ENCODE assay signal across 22 cellular contexts in genomic region chr3:52228751-52229291, GRCh38. TPM values are rescaled to one million over a fixed set of nuclear protein-coding genes. Genes with fewer than 3 reads are reported as not detected.
A peak's percentile ranks its signal among the peaks of the same experiment; 100 is the strongest.
DNase-seq lines count a peak whose midpoint lies in the region; ATAC-seq and TF ChIP-seq lines count a peak whose summit lies in the region.
"Had no signal": no experiment of that assay in that cellular context is flagged by ENCODE, and none has a peak within 500 bp of the region (broad histone marks: within the 10 kb centered on the region; RNA-seq: fewer than 3 reads in every experiment).

No MANE protein-coding gene starts in this region.

- intact Hi-C loops in activated CD4-positive, alpha-beta T cell treated with anti-CD3 and anti-CD28 coated beads for 36 hours (cut with DNase I, micrococcal nuclease), result loop anchor here in 1 of 2 experiments (10.0 kb wide), 1 partner anchor 216 kb away; the partner anchor contains the start of gene SEMA3G
- intact Hi-C loops in Calu3 (cut with micrococcal nuclease; ENCODE audit: unreplicated experiment), result no loop called here

- H3K4me2 ChIP-seq in osteoblast (ENCODE audit: insufficient read depth, low read length), result no peak overlapping the region

- no peak overlapping the region for H3K27ac ChIP-seq in RWPE2 (ENCODE audit: poor library complexity, severe bottlenecking)
- no peak overlapping the region for H3K27ac ChIP-seq in osteoblast (ENCODE audit: low read depth, low read length)

- H3K4me3 Mint-ChIP-seq in activated CD4-positive, alpha-beta T cell treated with anti-CD3 and anti-CD28 coated beads for 36 hours, result no peak overlapping the region
- H3K4me3 Mint-ChIP-seq in Calu3 (ENCODE audit: low read depth, unreplicated experiment), result no peak overlapping the region

- no peak overlapping the region for H2AFZ ChIP-seq in osteoblast (ENCODE audit: low read length)

- peaks cover 45% of the 10 kb centered on the region for H3K36me3 ChIP-seq in RWPE2 (ENCODE audit: low read depth)
- peaks cover 31% of the 10 kb centered on the region for H3K36me3 ChIP-seq in osteoblast (ENCODE audit: insufficient read depth, low read length)

- no peaks in the 10 kb centered on the region for H3K4me1 ChIP-seq in RWPE2 (ENCODE audit: insufficient read depth, poor library complexity, severe bottlenecking)
- no peaks in the 10 kb centered on the region for H3K4me1 ChIP-seq in osteoblast (ENCODE audit: insufficient read depth, low read length)

- TF ChIP-seq CTCF in Calu3 (IDR thresholded peaks at IDR 0.05; ENCODE audit: unreplicated experiment) (no peak), RWPE2 (IDR thresholded peaks at IDR 0.05; ENCODE audit: poor library complexity, severe bottlenecking) (no peak), osteoblast (IDR thresholded peaks at IDR 0.05; ENCODE audit: extremely low read depth, low read depth, low read length) (no peak)

- H3K27me3 ChIP-seq in RWPE2 (ENCODE audit: insufficient read depth, poor library complexity, severe bottlenecking), result no peaks in the 10 kb centered on the region
- no peaks in the 10 kb centered on the region for H3K27me3 ChIP-seq in osteoblast (ENCODE audit: insufficient read depth, low read length)

- H3K9me3 ChIP-seq in RWPE2 (ENCODE audit: severe bottlenecking) (no peaks in the 10 kb centered on the region), osteoblast (ENCODE audit: low read depth, low read length) (no peaks in the 10 kb centered on the region)

- no peak overlapping the region for H3K27ac Mint-ChIP-seq in activated CD4-positive, alpha-beta T cell treated with anti-CD3 and anti-CD28 coated beads for 36 hours
- H3K27ac Mint-ChIP-seq in Calu3 (ENCODE audit: unreplicated experiment), result no peak overlapping the region

- no peak for ATAC-seq in activated CD4-positive, alpha-beta T cell treated with anti-CD3 and anti-CD28 coated beads for 36 hours
- ATAC-seq in RWPE2 (ENCODE audit: low read depth), result no peak
- ATAC-seq in GM18519 (IDR thresholded peaks at IDR 0.05; ENCODE audit: low FRiP score, unreplicated experiment), result no peak
- ATAC-seq: Panc1, SK-N-SH treated with all-trans-retinoic acid at 6 μM for 48 hours had no signal

- POLR2A ChIA-PET in activated CD4-positive, alpha-beta T cell treated with anti-CD3 and anti-CD28 coated beads for 36 hours (lab: Charles Lee), result no interaction called here

- H3K27me3 Mint-ChIP-seq in activated CD4-positive, alpha-beta T cell treated with anti-CD3 and anti-CD28 coated beads for 36 hours, result no peaks in the 10 kb centered on the region
- no peaks in the 10 kb centered on the region for H3K27me3 Mint-ChIP-seq in Calu3 (ENCODE audit: unreplicated experiment)

- BruUV-seq in Calu3 (replicated peaks; lab: Mats Ljungman, UMichigan), result TSS peak; percentile 42

- H3K79me2 ChIP-seq in osteoblast (ENCODE audit: insufficient read depth, low read length), result peaks cover 18% of the 10 kb centered on the region

- peaks cover 49% of the 10 kb centered on the region for H3K4me1 Mint-ChIP-seq in activated CD4-positive, alpha-beta T cell treated with anti-CD3 and anti-CD28 coated beads for 36 hours
- H3K4me1 Mint-ChIP-seq in Calu3 (ENCODE audit: low read depth, unreplicated experiment), result no peaks in the 10 kb centered on the region

- H3K9me3 Mint-ChIP-seq in activated CD4-positive, alpha-beta T cell treated with anti-CD3 and anti-CD28 coated beads for 36 hours (ENCODE audit: low read depth), result no peaks in the 10 kb centered on the region
- H3K9me3 Mint-ChIP-seq in Calu3 (ENCODE audit: low read depth, unreplicated experiment), result no peaks in the 10 kb centered on the region

- peak; percentile 4 for DNase-seq in activated CD4-positive, alpha-beta T cell treated with anti-CD3 and anti-CD28 coated beads for 36 hours
- no peak for DNase-seq in activated CD4-positive, alpha-beta T cell treated with anti-CD3 and anti-CD28 coated beads for 1 hour
- DNase-seq in Calu3 (no peak), RWPE2 (ENCODE audit: low spot score) (peak; percentile 48), osteoblast (ENCODE audit: insufficient read length, low spot score, missing footprints) (peak; percentile 4), SIG-M5 treated with dmso at 0.1 percent for 504 hours (lab: John Stamatoyannopoulos, UW; ENCODE audit: unreplicated experiment) (no peak), NCI-H187 treated with DMSO at 0.1 percent for 48 hours (lab: John Stamatoyannopoulos, UW) (no peak)
- DNase-seq: 8988T, C1 segment of cervical spinal cord, DMS 273 treated with DMSO at 0.1 percent for 48 hours, GF-D8, IMR-90, NCI-H1417 treated with DMSO at 0.1 percent for 48 hours, NCI-H2029 treated with DMSO at 0.1 percent for 48 hours, NCI-H510A treated with DMSO at 0.1 percent for 48 hours, NCI-H82, SHP77 had no signal

- H3K36me3 Mint-ChIP-seq in activated CD4-positive, alpha-beta T cell treated with anti-CD3 and anti-CD28 coated beads for 36 hours (ENCODE audit: low read depth), result peaks cover 20% of the 10 kb centered on the region
- peaks cover 22% of the 10 kb centered on the region for H3K36me3 Mint-ChIP-seq in Calu3 (ENCODE audit: insufficient read depth, unreplicated experiment)

- peaks cover 24% of the 10 kb centered on the region for H4K20me1 ChIP-seq in osteoblast (ENCODE audit: insufficient read depth, low read length)

- CTCF ChIA-PET in activated CD4-positive, alpha-beta T cell treated with anti-CD3 and anti-CD28 coated beads for 36 hours (lab: Charles Lee), result interaction anchor here (0.8 to 2.3 kb wide), 3 partner anchors 8 to 156 kb away, joined by 3 to 15 read pairs (median 3); no protein-coding TSS in a partner anchor
- CTCF ChIA-PET in Calu3 (lab: Charles Lee), result no interaction called here

- H3K4me3 ChIP-seq in RWPE2 (ENCODE audit: severe bottlenecking) (no peak overlapping the region), osteoblast (ENCODE audit: insufficient read depth, low read length) (no peak overlapping the region)

RNA-seq across cellular contexts. Expression of gene TLR9, which starts 3.4 kb away (rescaled TPM):
- total RNA-seq in activated CD4-positive, alpha-beta T cell treated with anti-CD3 and anti-CD28 coated beads for 36 hours, result under 1 TPM; 0.59 to 0.74 TPM
- 0.14 and 0.27 TPM in 2 replicates for total RNA-seq in Calu3 (2022)
- not detected in 2 replicates for total RNA-seq in osteoblast
- total RNA-seq: Daoy, HT-29, IMR-90 had no signal

RNA-seq across cellular contexts. Expression of gene TWF2, which starts 10.1 kb away (rescaled TPM):
- total RNA-seq in activated CD4-positive, alpha-beta T cell treated with anti-CD3 and anti-CD28 coated beads for 36 hours, result 10 to 100 TPM; 85.0 to 93.5 TPM
- total RNA-seq in Calu3 (2022) (48.1 and 49.1 TPM in 2 replicates), osteoblast (115 and 138 TPM in 2 replicates)

RNA-seq across cellular contexts. Expression of gene PPM1M, which starts 16.7 kb away (rescaled TPM):
- total RNA-seq in activated CD4-positive, alpha-beta T cell treated with anti-CD3 and anti-CD28 coated beads for 36 hours, result 10 to 100 TPM; 52.9 to 59.2 TPM
- total RNA-seq in Calu3 (2022) (6.5 and 7.1 TPM in 2 replicates), osteoblast (23.9 and 28.2 TPM in 2 replicates)

RNA-seq across cellular contexts. Expression of gene ALAS1, which starts 30.9 kb away (rescaled TPM):
- 10 to 100 TPM; 52.8 to 68.7 TPM for total RNA-seq in activated CD4-positive, alpha-beta T cell treated with anti-CD3 and anti-CD28 coated beads for 36 hours
- total RNA-seq in Calu3 (2022) (80.2 and 81.7 TPM in 2 replicates), osteoblast (35.4 and 39.1 TPM in 2 replicates)

RNA-seq across cellular contexts. Expression of gene WDR82, which starts 49.6 kb away (rescaled TPM):
- total RNA-seq in activated CD4-positive, alpha-beta T cell treated with anti-CD3 and anti-CD28 coated beads for 36 hours, result 100 to 1,000 TPM in 1 of 2 experiments, 10 to 100 TPM in 1; 95.2 to 113 TPM
- 55.4 and 59.7 TPM in 2 replicates for total RNA-seq in Calu3 (2022)
- total RNA-seq in osteoblast, result 54.2 and 58.3 TPM in 2 replicates

Comparison
In these comparisons a context has a peak if more than half of its experiments do, and no peak if none do; other contexts are left out.
1. DNase-seq: peak in activated CD4-positive, alpha-beta T cell treated with anti-CD3 and anti-CD28 coated beads for 36 hours (single experiment), RWPE2 (single experiment) and osteoblast (single experiment); none in activated CD4-positive, alpha-beta T cell treated with anti-CD3 and anti-CD28 coated beads for 1 hour (single experiment), Calu3 (single experiment), SIG-M5 treated with dmso at 0.1 percent for 504 hours (single experiment) and NCI-H187 treated with DMSO at 0.1 percent for 48 hours (single experiment).